Comparison of ENCODE assay signal across 8 cellular contexts in genomic region chr5:78295035-78295961, GRCh38. TPM values are rescaled to one million over a fixed set of nuclear protein-coding genes. Genes with fewer than 3 reads are reported as not detected.
A peak's percentile ranks its signal among the peaks of the same experiment; 100 is the strongest.
DNase-seq lines count a peak whose midpoint lies in the region; ATAC-seq, FAIRE-seq and TF ChIP-seq lines count a peak whose summit lies in the region.

No MANE protein-coding gene starts in this region.

- H3K4me3 ChIP-seq in HL-60 (replicated peaks; ENCODE audit: insufficient read depth, low read length), result peak overlapping the region; percentile 74
- peak overlapping the region; percentile 98 for H3K4me3 ChIP-seq in astrocyte (ENCODE audit: insufficient read depth, low read depth, low read length)
- H3K4me3 ChIP-seq in iPS-20b (ENCODE audit: low read length), result peak overlapping the region; percentile 80

- H3K27me3 Mint-ChIP-seq in T-helper 1 cell treated with Interleukin-12 subunit alpha and Interleukin-12 subunit beta and Interleukin-4 antibody, amounts not matched to agents 30 μg/mL and 1 μg/mL, for 36 hours (ENCODE audit: low read depth), result peaks cover 13% of the 10 kb centered on the region
- H3K27me3 Mint-ChIP-seq in astrocyte (ENCODE audit: low read depth, unreplicated experiment), result no peaks in the 10 kb centered on the region

- H3K27me3 ChIP-seq in HL-60 (ENCODE audit: insufficient read depth, poor library complexity, severe bottlenecking), result no peaks in the 10 kb centered on the region
- no peaks in the 10 kb centered on the region for H3K27me3 ChIP-seq in astrocyte (ENCODE audit: insufficient read depth, low read length)
- H3K27me3 ChIP-seq in iPS-20b (ENCODE audit: insufficient read depth, low read length), result peaks cover 7% of the 10 kb centered on the region; the same call in 1 of the 2 replicates

- peak overlapping the region; percentile 95 for H3K4me2 ChIP-seq in astrocyte (ENCODE audit: low read length)

- H3K4me1 ChIP-seq in astrocyte (ENCODE audit: insufficient read depth, low read length) (peaks cover 3% of the 10 kb centered on the region), iPS-20b (ENCODE audit: insufficient read depth, low read length) (no peaks in the 10 kb centered on the region)

- in situ Hi-C loops in GM13977 (cut with MboI; ENCODE audit: low pct_unique_long_range_greater_than_20kb, low sequenced_read_pairs, unreplicated experiment), result no loop called here

- peaks cover 6% of the 10 kb centered on the region for H4K20me1 ChIP-seq in astrocyte (ENCODE audit: insufficient read depth, low read length)

- peak overlapping the region; percentile 98 for H3K27ac Mint-ChIP-seq in T-helper 1 cell treated with Interleukin-12 subunit alpha and Interleukin-12 subunit beta and Interleukin-4 antibody, amounts not matched to agents 30 μg/mL and 1 μg/mL, for 36 hours
- peak overlapping the region; percentile 99 for H3K27ac Mint-ChIP-seq in astrocyte (ENCODE audit: unreplicated experiment)

- peak overlapping the region; percentile 92 for H3K4me3 Mint-ChIP-seq in T-helper 1 cell treated with Interleukin-12 subunit alpha and Interleukin-12 subunit beta and Interleukin-4 antibody, amounts not matched to agents 30 μg/mL and 1 μg/mL, for 36 hours
- peak overlapping the region; percentile 97 for H3K4me3 Mint-ChIP-seq in astrocyte (ENCODE audit: unreplicated experiment)

- no peaks in the 10 kb centered on the region for H3K9me3 ChIP-seq in astrocyte (ENCODE audit: insufficient read depth, low read depth, low read length)
- 0 out of 2 replicates have a peak, but pooled peaks cover 1% of the 10 kb centered on the region for H3K9me3 ChIP-seq in iPS-20b (ENCODE audit: insufficient read depth, low read depth, low read length)

- DNase-seq in A172 (ENCODE audit: low spot score) (peak; percentile 10), GM13977 (ENCODE audit: low spot score) (peak; percentile 31), HL-60 (ENCODE audit: low read depth in 1 of 2, low spot score in 1 of 2) (peak in 1 of 2 experiments; percentile 7), astrocyte (ENCODE audit: low read depth) (peak; percentile 3)
- DNase-seq in stimulated activated CD4-positive, alpha-beta T cell treated with anti-CD3 and anti-CD28 coated beads, Interleukin-12 subunit alpha, Interleukin-12 subunit beta, amount 100 ng/mL, for 4 hours, result peak; percentile 42

- peaks cover 16% of the 10 kb centered on the region for H3K4me1 Mint-ChIP-seq in T-helper 1 cell treated with Interleukin-12 subunit alpha and Interleukin-12 subunit beta and Interleukin-4 antibody, amounts not matched to agents 30 μg/mL and 1 μg/mL, for 36 hours (ENCODE audit: low read depth)
- peaks cover 14% of the 10 kb centered on the region for H3K4me1 Mint-ChIP-seq in astrocyte (ENCODE audit: low read depth, unreplicated experiment)

- peak overlapping the region; percentile 92 for H3K27ac ChIP-seq in HL-60 (replicated peaks)
- peak overlapping the region; percentile 53 for H3K27ac ChIP-seq in astrocyte (ENCODE audit: low read depth, low read length)
- no peak overlapping the region for H3K27ac ChIP-seq in iPS-20b (ENCODE audit: low read length)

- H3K79me2 ChIP-seq in astrocyte (ENCODE audit: insufficient read depth, low read length), result peaks cover 42% of the 10 kb centered on the region

- no peak for FAIRE-seq in astrocyte (lab: Jason Lieb, UNC)

- H3K9ac ChIP-seq in astrocyte (ENCODE audit: low read length), result peak overlapping the region; percentile 99
- H3K9ac ChIP-seq in iPS-20b (ENCODE audit: low read depth, low read length), result peak overlapping the region; percentile 93; the same call in 1 of the 2 replicates

- peak overlapping the region; percentile 90 for H2AFZ ChIP-seq in astrocyte (ENCODE audit: low read depth, low read length)

- H3K36me3 ChIP-seq in astrocyte (ENCODE audit: insufficient read depth, low read length) (no peaks in the 10 kb centered on the region), iPS-20b (ENCODE audit: insufficient read depth, low read depth, low read length) (no peaks in the 10 kb centered on the region; the same call in 1 of the 2 replicates)

- no peak for ATAC-seq in GM18520 (IDR thresholded peaks at IDR 0.05; ENCODE audit: unreplicated experiment)

- peaks cover 2% of the 10 kb centered on the region for H3K36me3 Mint-ChIP-seq in T-helper 1 cell treated with Interleukin-12 subunit alpha and Interleukin-12 subunit beta and Interleukin-4 antibody, amounts not matched to agents 30 μg/mL and 1 μg/mL, for 36 hours (ENCODE audit: low read depth)
- no peaks in the 10 kb centered on the region for H3K36me3 Mint-ChIP-seq in astrocyte (ENCODE audit: low read depth, unreplicated experiment)

- TF ChIP-seq CTCF in GM13977 (IDR thresholded peaks at IDR 0.05; ENCODE audit: extremely low read depth, insufficient read depth, missing control alignments) (peak; percentile 33), HL-60 (IDR thresholded peaks at IDR 0.05; ENCODE audit: insufficient read depth, low read length) (no peak), astrocyte (IDR thresholded peaks at IDR 0.05; ENCODE audit: insufficient read depth, low read depth, low read length) (no peak)

- no peaks in the 10 kb centered on the region for H3K9me3 Mint-ChIP-seq in T-helper 1 cell treated with Interleukin-12 subunit alpha and Interleukin-12 subunit beta and Interleukin-4 antibody, amounts not matched to agents 30 μg/mL and 1 μg/mL, for 36 hours
- no peaks in the 10 kb centered on the region for H3K9me3 Mint-ChIP-seq in astrocyte (ENCODE audit: unreplicated experiment)

RNA-seq across cellular contexts. Expression of gene AP3B1, which starts 0.8 kb away (rescaled TPM):
- 59.6 and 70.5 TPM in 2 replicates for total RNA-seq in A172 (2014; rRNA removed; shearing (Covaris generic))
- total RNA-seq in astrocyte, result 64.8 and 66.8 TPM in 2 replicates
